10 cellular contexts compared by ENCODE assay signal in the genomic region with DNA sequence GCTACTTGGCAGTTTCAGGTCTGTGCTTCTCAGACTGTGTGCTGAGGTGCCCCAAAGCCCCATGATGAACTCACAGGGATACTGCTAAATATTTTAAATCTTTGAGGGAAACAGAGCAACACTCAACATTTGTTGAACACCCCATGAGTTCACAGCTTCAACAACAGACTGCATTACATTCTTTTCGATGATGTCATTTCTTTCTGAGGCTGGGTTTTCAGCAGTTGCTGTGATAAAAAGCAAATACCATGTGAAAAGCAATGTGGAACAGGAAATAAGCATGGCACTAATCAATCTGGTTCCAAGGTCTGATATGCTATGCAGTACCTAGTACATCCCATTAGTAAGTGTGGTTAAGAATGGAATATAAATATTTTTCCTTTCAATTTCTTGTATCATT.
DNase-seq lines count a peak whose midpoint lies in the region; ATAC-seq and TF ChIP-seq lines count a peak whose summit lies in the region.
"Had no signal": no experiment of that assay in that cellular context is flagged by ENCODE, and none has a peak within 500 bp of the region (broad histone marks: within the 10 kb centered on the region; RNA-seq: fewer than 3 reads in every experiment).

No MANE protein-coding gene starts in this region.

- H4K20me1 ChIP-seq in fibroblast of lung (ENCODE audit: control insufficient read depth, extremely low read depth, insufficient read depth, low read length): no peaks in the 10 kb centered on the region
- peaks cover 14% of the 10 kb centered on the region for H4K20me1 ChIP-seq in osteoblast (ENCODE audit: insufficient read depth, low read length)
- H4K20me1 ChIP-seq in PC-3 (ENCODE audit: low read length): no peaks in the 10 kb centered on the region

- H3K4me1 Mint-ChIP-seq in CD8-positive, alpha-beta memory T cell: no peaks in the 10 kb centered on the region

- H3K27me3 Mint-ChIP-seq in CD8-positive, alpha-beta memory T cell: peaks cover 5 to 8% of the 10 kb centered on the region in 2 donors

- no peaks in the 10 kb centered on the region for H3K36me3 Mint-ChIP-seq in CD8-positive, alpha-beta memory T cell

- no peak overlapping the region for H3K4me3 ChIP-seq in AG10803 (ENCODE audit: low read length)
- H3K4me3 ChIP-seq in RWPE2 (ENCODE audit: severe bottlenecking): no peak overlapping the region
- no peak overlapping the region for H3K4me3 ChIP-seq in fibroblast of lung (replicated peaks in 1 of 4; ENCODE audit: control extremely low read depth in 1 of 4, insufficient read depth in 1 of 4, low read depth in 3 of 4, low read length in 4 of 4)
- no peak overlapping the region for H3K4me3 ChIP-seq in osteoblast (ENCODE audit: insufficient read depth, low read length)
- no peak overlapping the region for H3K4me3 ChIP-seq in PC-3 (ENCODE audit: low read length)
- no peak overlapping the region for H3K4me3 ChIP-seq in CD8-positive, alpha-beta memory T cell (ENCODE audit: low read length)

- H3K79me2 ChIP-seq in fibroblast of lung (ENCODE audit: control insufficient read depth, insufficient read depth, low read length): peaks cover 19% of the 10 kb centered on the region
- H3K79me2 ChIP-seq in osteoblast (ENCODE audit: insufficient read depth, low read length): peaks cover 14% of the 10 kb centered on the region
- H3K79me2 ChIP-seq in PC-3 (ENCODE audit: low read length): no peaks in the 10 kb centered on the region

- no peaks in the 10 kb centered on the region for H3F3A ChIP-seq in PC-3 (ENCODE audit: low read length, unreplicated experiment)

- intact Hi-C loops in PC-3 (cut with micrococcal nuclease): no loop called here

- TF ChIP-seq CTCF in AG10803 (conservative IDR thresholded peaks at IDR 0.05; ENCODE audit: low read length): no peak
- TF ChIP-seq CTCF in RWPE2 (IDR thresholded peaks at IDR 0.05; ENCODE audit: poor library complexity, severe bottlenecking): no peak
- no peak for TF ChIP-seq CTCF in fibroblast of lung (conservative IDR thresholded peaks at IDR 0.05 in 1 of 2, IDR thresholded peaks at IDR 0.05 in 1 of 2; ENCODE audit: low read depth in 1 of 2, low read length in 2 of 2)
- TF ChIP-seq CTCF in osteoblast (IDR thresholded peaks at IDR 0.05; ENCODE audit: extremely low read depth, low read depth, low read length): no peak
- no peak for TF ChIP-seq CTCF in PC-3 (conservative IDR thresholded peaks at IDR 0.05; ENCODE audit: low read depth, low read length)

- H3K4me2 ChIP-seq in fibroblast of lung (ENCODE audit: extremely low read depth, insufficient read depth, low read length) (no peak overlapping the region), osteoblast (ENCODE audit: insufficient read depth, low read length) (peak overlapping the region; percentile 42), PC-3 (ENCODE audit: low read length) (no peak overlapping the region)

- POLR2A ChIA-PET in PC-3 (lab: Charles Lee; ENCODE audit: unreplicated experiment): no interaction called here
- POLR2A ChIA-PET in CD8-positive, alpha-beta memory T cell (lab: Charles Lee): no interaction called here

- H2AFZ ChIP-seq in fibroblast of lung (ENCODE audit: low read length) (no peak overlapping the region), osteoblast (ENCODE audit: low read length) (no peak overlapping the region), PC-3 (ENCODE audit: low read length) (no peak overlapping the region)

- peak overlapping the region; percentile 78 for H3K27ac ChIP-seq in RWPE2 (ENCODE audit: poor library complexity, severe bottlenecking)
- peak overlapping the region; percentile 49 for H3K27ac ChIP-seq in fibroblast of lung (ENCODE audit: insufficient read depth, low read length)
- peak overlapping the region; percentile 93 for H3K27ac ChIP-seq in osteoblast (ENCODE audit: low read depth, low read length)
- no peak overlapping the region for H3K27ac ChIP-seq in PC-3 (ENCODE audit: low read length)
- H3K27ac ChIP-seq in CD8-positive, alpha-beta memory T cell (ENCODE audit: low read depth, low read length): no peak overlapping the region
- H3K27ac ChIP-seq: C4-2B had no signal

- H3K27me3 ChIP-seq in RWPE2 (ENCODE audit: insufficient read depth, poor library complexity, severe bottlenecking) (no peaks in the 10 kb centered on the region), fibroblast of lung (ENCODE audit: control insufficient read depth, insufficient read depth, low read length) (no peaks in the 10 kb centered on the region), osteoblast (ENCODE audit: insufficient read depth, low read length) (no peaks in the 10 kb centered on the region), PC-3 (ENCODE audit: low read length) (no peaks in the 10 kb centered on the region)
- H3K27me3 ChIP-seq in CD8-positive, alpha-beta memory T cell (ENCODE audit: insufficient read depth, low read length, poor library complexity, severe bottlenecking): no peaks in the 10 kb centered on the region

- H3K36me3 ChIP-seq in RWPE2 (ENCODE audit: low read depth): peaks cover 14% of the 10 kb centered on the region
- H3K36me3 ChIP-seq in fibroblast of lung (ENCODE audit: control insufficient read depth, insufficient read depth, low read length): no peaks in the 10 kb centered on the region
- no peaks in the 10 kb centered on the region for H3K36me3 ChIP-seq in osteoblast (ENCODE audit: insufficient read depth, low read length)
- no peaks in the 10 kb centered on the region for H3K36me3 ChIP-seq in PC-3 (ENCODE audit: low read depth, low read length)
- H3K36me3 ChIP-seq in CD8-positive, alpha-beta memory T cell (ENCODE audit: insufficient read depth, low read length): no peaks in the 10 kb centered on the region

- no peak for ATAC-seq in RWPE2 (ENCODE audit: low read depth)
- ATAC-seq in PC-3: no peak

- DNase-seq in AG10803 (ENCODE audit: low read depth) (peak; percentile 80), RWPE2 (ENCODE audit: low spot score) (no peak), fibroblast of lung (ENCODE audit: low read depth in 2 of 2) (peak; percentile 60 to 89), osteoblast (ENCODE audit: insufficient read length, low spot score, missing footprints) (peak; percentile 83), PC-3 (no peak), amygdala (lab: John Stamatoyannopoulos, UW) (no peak), RKO (ENCODE audit: low spot score) (no peak)
- DNase-seq in CD8-positive, alpha-beta memory T cell: no peak
- DNase-seq: cortex of kidney had no signal

- no peaks in the 10 kb centered on the region for H3K9me3 ChIP-seq in RWPE2 (ENCODE audit: severe bottlenecking)
- no peaks in the 10 kb centered on the region for H3K9me3 ChIP-seq in fibroblast of lung (ENCODE audit: control insufficient read depth, insufficient read depth, low read depth, low read length)
- no peaks in the 10 kb centered on the region for H3K9me3 ChIP-seq in osteoblast (ENCODE audit: low read depth, low read length)
- no peaks in the 10 kb centered on the region for H3K9me3 ChIP-seq in PC-3 (ENCODE audit: low read length)
- no peaks in the 10 kb centered on the region for H3K9me3 ChIP-seq in CD8-positive, alpha-beta memory T cell (ENCODE audit: low read length)

- H3K9me3 Mint-ChIP-seq in CD8-positive, alpha-beta memory T cell: no peaks in the 10 kb centered on the region

- H3K4me3 Mint-ChIP-seq in CD8-positive, alpha-beta memory T cell: no peak overlapping the region

- no peak overlapping the region for H3K9ac ChIP-seq in fibroblast of lung (ENCODE audit: insufficient read depth, low read length)
- no peak overlapping the region for H3K9ac ChIP-seq in PC-3 (ENCODE audit: low read length)

- H3K27ac Mint-ChIP-seq in CD8-positive, alpha-beta memory T cell: no peak overlapping the region

- no peaks in the 10 kb centered on the region for H3K9me2 ChIP-seq in PC-3 (replicated peaks; ENCODE audit: low read length)

- BruUV-seq in PC-3 (replicated peaks; lab: Mats Ljungman, UMichigan): no TSS peak

- CTCF ChIA-PET in PC-3 (lab: Charles Lee): no interaction called here
- CTCF ChIA-PET in CD8-positive, alpha-beta memory T cell (lab: Charles Lee): no interaction called here

- H3K4me1 ChIP-seq in RWPE2 (ENCODE audit: insufficient read depth, poor library complexity, severe bottlenecking) (peaks cover 43% of the 10 kb centered on the region), fibroblast of lung (ENCODE audit: control insufficient read depth, extremely low read depth, insufficient read depth, low read length) (peaks cover 29% of the 10 kb centered on the region), osteoblast (ENCODE audit: insufficient read depth, low read length) (peaks cover 47% of the 10 kb centered on the region), PC-3 (ENCODE audit: insufficient read depth, low read length) (peaks cover 23% of the 10 kb centered on the region)
- H3K4me1 ChIP-seq in CD8-positive, alpha-beta memory T cell (ENCODE audit: insufficient read depth, low read length): no peaks in the 10 kb centered on the region

Comparison
In these comparisons a context has a peak if more than half of its experiments do, and no peak if none do; other contexts are left out.
1. DNase-seq: peak in AG10803 (single experiment), fibroblast of lung (2 of 2) and osteoblast (single experiment); none in RWPE2 (single experiment), PC-3 (single experiment), CD8-positive, alpha-beta memory T cell (0 of 5), amygdala (0 of 56) and RKO (single experiment).
2. H3K27ac ChIP-seq: peak in RWPE2 (single experiment), fibroblast of lung (single experiment) and osteoblast (single experiment); none in PC-3 (single experiment) and CD8-positive, alpha-beta memory T cell (single experiment).